In genomic region chr15:83554558-83554957, GRCh38 we compare ENCODE assay signal across 7 cellular contexts.
"Had no signal": no experiment of that assay in that cellular context is flagged by ENCODE, and none has a peak within 500 bp of the region (broad histone marks: within the 10 kb centered on the region; RNA-seq: fewer than 3 reads in every experiment).

No MANE protein-coding gene starts in this region.

- H3K9ac ChIP-seq: KMS-11 had no signal

- DNase-seq: IMR-90, KBM-7, KG1 had no signal

- H3K4me3 Mint-ChIP-seq: IgD-negative memory B cell had no signal

- H3K27me3 Mint-ChIP-seq: IgD-negative memory B cell had no signal

- FAIRE-seq: HTR-8/SVneo had no signal

- H3K36me3 Mint-ChIP-seq: IgD-negative memory B cell had no signal

- H3K4me2 ChIP-seq: KMS-11 had no signal

- H3K27ac Mint-ChIP-seq: IgD-negative memory B cell had no signal

- H3K27ac ChIP-seq: HL-60, KMS-11 had no signal

- H3K9me3 Mint-ChIP-seq: IgD-negative memory B cell had no signal
